9 cellular contexts compared by ENCODE assay signal in genomic region chr15:90062729-90063684, GRCh38. TPM values are rescaled to one million over a fixed set of nuclear protein-coding genes. Genes with fewer than 3 reads are reported as not detected.
DNase-seq lines count a peak whose midpoint lies in the region; ATAC-seq and TF ChIP-seq lines count a peak whose summit lies in the region.
"Had no signal": no experiment of that assay in that cellular context is flagged by ENCODE, and none has a peak within 500 bp of the region (broad histone marks: within the 10 kb centered on the region; RNA-seq: fewer than 3 reads in every experiment).

No MANE protein-coding gene starts in this region.

- peak overlapping the region; percentile 44 for H3K4me3 ChIP-seq in OCI-LY7 (ENCODE audit: low read depth, low read length, poor library complexity, severe bottlenecking)
- no peak overlapping the region for H3K4me3 ChIP-seq in esophagus muscularis mucosa

- BruUV-seq in OCI-LY7 (replicated peaks; lab: Mats Ljungman, UMichigan) = no TSS peak

- no peak overlapping the region for H3K4me3 Mint-ChIP-seq in progenitor cell of endocrine pancreas (ENCODE audit: low read depth)

- H3K79me2 ChIP-seq in OCI-LY7 (ENCODE audit: insufficient read depth, low read depth, low read length) = peaks cover 5% of the 10 kb centered on the region; the same call in 1 of the 2 replicates

- H3K36me3 Mint-ChIP-seq in progenitor cell of endocrine pancreas (ENCODE audit: insufficient read depth) = no peaks in the 10 kb centered on the region

- H3K9me3 ChIP-seq in OCI-LY7 (ENCODE audit: low read length) (no peaks in the 10 kb centered on the region), esophagus muscularis mucosa (no peaks in the 10 kb centered on the region)

- DNase-seq in DMS153 treated with DMSO at 0.1 percent for 48 hours (lab: John Stamatoyannopoulos, UW; ENCODE audit: unreplicated experiment) (peak; percentile 12), OCI-LY7 (ENCODE audit: low spot score) (no peak), esophagus muscularis mucosa (ENCODE audit: extremely low spot score) (no peak), progenitor cell of endocrine pancreas (ENCODE audit: low spot score, unreplicated experiment) (no peak), NOMO-1 treated with DMSO at 0.1 percent for 48 hours (lab: John Stamatoyannopoulos, UW; ENCODE audit: unreplicated experiment) (no peak), T-helper 1 cell (no peak)

- peak overlapping the region; percentile 83 for H3K27ac ChIP-seq in OCI-LY7 (ENCODE audit: low read depth, low read length, poor library complexity, severe bottlenecking)
- peak overlapping the region; percentile 58 to 86 (median 80) for H3K27ac ChIP-seq in esophagus muscularis mucosa (replicated peaks in 1 of 4)

- WGBS in esophagus muscularis mucosa = 78% methylated on average over 21 of the region's 28 CpGs

- H3K27me3 Mint-ChIP-seq in progenitor cell of endocrine pancreas = no peaks in the 10 kb centered on the region

- H3K27me3 ChIP-seq in esophagus muscularis mucosa = no peaks in the 10 kb centered on the region

- no peak for TF ChIP-seq POLR2A in esophagus muscularis mucosa (IDR thresholded peaks at IDR 0.05; ENCODE audit: low read depth)

- no peaks in the 10 kb centered on the region for H4K20me1 ChIP-seq in OCI-LY7 (ENCODE audit: insufficient read depth, low read length)

- no peaks in the 10 kb centered on the region for H3K9me3 Mint-ChIP-seq in progenitor cell of endocrine pancreas (ENCODE audit: low read depth)

- H3K4me2 ChIP-seq in OCI-LY7 (ENCODE audit: low read length) = peak overlapping the region; percentile 76

- intact Hi-C loops in OCI-LY7 (cut with micrococcal nuclease; ENCODE audit: unreplicated experiment) (loop anchor here (1.0 kb wide), 1 partner anchor 62 kb away; the partner anchor contains the start of gene ZNF710), esophagus muscularis mucosa (cut with DNase I) (no loop called here)

- H2AFZ ChIP-seq in OCI-LY7 (ENCODE audit: low read length) = peak overlapping the region; percentile 37; the same call in 1 of the 2 replicates

- H3K36me3 ChIP-seq in OCI-LY7 (ENCODE audit: insufficient read depth, low read length) (0 out of 2 replicates have a peak, but pooled peaks cover 5% of the 10 kb centered on the region), esophagus muscularis mucosa (peaks cover 0 to 12% (median 11%) of the 10 kb centered on the region in 4 donors)

- TF ChIP-seq CTCF in OCI-LY7 (conservative IDR thresholded peaks at IDR 0.05; ENCODE audit: low read length) (no peak), esophagus muscularis mucosa (IDR thresholded peaks at IDR 0.05) (no peak), progenitor cell of endocrine pancreas (IDR thresholded peaks at IDR 0.05; ENCODE audit: unreplicated experiment) (no peak)

- POLR2A ChIA-PET in OCI-LY7 (lab: Charles Lee) = interaction anchor here (0.6 to 1.3 kb wide), 4 partner anchors 29 to 68 kb away, joined by 3 to 4 read pairs (median 3); no protein-coding TSS in a partner anchor

- no peak for TF ChIP-seq EP300 in esophagus muscularis mucosa (IDR thresholded peaks at IDR 0.05)

- CTCF ChIA-PET in OCI-LY7 (lab: Charles Lee; ENCODE audit: unreplicated experiment) = interaction anchor here (0.6 to 0.9 kb wide), 3 partner anchors 36 to 136 kb away, joined by 3 to 5 read pairs (median 3); no protein-coding TSS in a partner anchor

- H3K9me2 ChIP-seq in OCI-LY7 (ENCODE audit: insufficient read depth, low read length) = no peaks in the 10 kb centered on the region

- peaks cover 16% of the 10 kb centered on the region for H3K4me1 Mint-ChIP-seq in progenitor cell of endocrine pancreas (ENCODE audit: low read depth)

- no peak for ATAC-seq in GM21619 (IDR thresholded peaks at IDR 0.05; ENCODE audit: unreplicated experiment)
- no peak for ATAC-seq in HG03457 (IDR thresholded peaks at IDR 0.05; ENCODE audit: unreplicated experiment)
- ATAC-seq: HCT116 had no signal

- H3K27ac Mint-ChIP-seq in progenitor cell of endocrine pancreas = peak overlapping the region; percentile 87

- peaks cover 63% of the 10 kb centered on the region for H3K4me1 ChIP-seq in OCI-LY7 (ENCODE audit: insufficient read depth, low read length, poor library complexity, severe bottlenecking)
- H3K4me1 ChIP-seq in esophagus muscularis mucosa = peaks cover 62 to 71% (median 69%) of the 10 kb centered on the region in 4 donors

RNA-seq across cellular contexts. Expression of gene IDH2, which starts 39.3 kb away (rescaled TPM):
- total RNA-seq in OCI-LY7 (2014; rRNA removed; shearing (Covaris generic)) = 204 and 220 TPM in 2 replicates
- total RNA-seq in OCI-LY7 (2022) (216 and 224 TPM in 2 replicates), esophagus muscularis mucosa (100 to 1,000 TPM; 119 to 228 (median 171) TPM), progenitor cell of endocrine pancreas (149 and 164 TPM in 2 replicates)
